Comparison of ENCODE assay signal across 14 cellular contexts in the genomic region with DNA sequence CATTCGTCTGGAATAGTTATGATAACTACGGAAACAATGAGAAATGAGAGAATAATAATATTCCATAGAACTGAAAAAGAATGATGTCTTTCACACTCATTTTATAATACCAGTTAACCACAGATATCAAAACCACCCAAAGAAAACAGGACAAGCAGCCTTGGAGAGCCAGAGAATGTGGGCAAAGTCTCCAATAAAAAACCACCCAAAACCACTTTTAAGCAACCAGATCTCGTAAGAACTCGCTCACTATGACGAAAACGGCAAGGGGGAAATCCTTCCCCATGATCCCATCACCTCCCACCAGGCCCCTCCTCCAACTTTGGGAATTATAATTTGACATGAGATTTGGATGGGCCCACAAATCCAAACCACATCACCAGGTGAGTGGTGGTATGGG.
DNase-seq lines count a peak whose midpoint lies in the region; TF ChIP-seq lines count a peak whose summit lies in the region.
"Had no signal": no experiment of that assay in that cellular context is flagged by ENCODE, and none has a peak within 500 bp of the region (broad histone marks: within the 10 kb centered on the region; RNA-seq: fewer than 3 reads in every experiment).

No MANE protein-coding gene starts in this region.

- no peaks in the 10 kb centered on the region for H3K27me3 ChIP-seq in smooth muscle cell (ENCODE audit: low read depth)
- H3K27me3 ChIP-seq: BLaER1 had no signal

- H4K20me1 ChIP-seq in smooth muscle cell (ENCODE audit: low read depth) = peaks cover 32% of the 10 kb centered on the region
- H4K20me1 ChIP-seq: BLaER1 had no signal

- DNase-seq in LHCN-M2 (ENCODE audit: low read depth) = peak; percentile 64
- DNase-seq in astrocyte of the hippocampus (ENCODE audit: low read depth, low spot score) = peak; percentile 77
- peak; percentile 19 for DNase-seq in myocyte (ENCODE audit: low read depth)
- DNase-seq in smooth muscle cell (lab: John Stamatoyannopoulos, UW; ENCODE audit: unreplicated experiment) = no peak
- DNase-seq in Kasumi-1 (lab: John Stamatoyannopoulos, UW) = no peak
- no peak for DNase-seq in cerebellar nuclear complex (lab: John Stamatoyannopoulos, UW)
- DNase-seq in NCI-H187 (lab: John Stamatoyannopoulos, UW) = no peak
- DNase-seq in 8988T = no peak
- DNase-seq: AML-193; Caco-2; CD8-positive, alpha-beta memory T cell; DMS53; GM23248 had no signal

- no peak overlapping the region for H3K9ac ChIP-seq in smooth muscle cell (ENCODE audit: low read depth)
- H3K9ac ChIP-seq: BLaER1, GM23248 had no signal

- H3K4me3 ChIP-seq in smooth muscle cell = no peak overlapping the region
- H3K4me3 ChIP-seq: BLaER1, GM23248 had no signal

- no peaks in the 10 kb centered on the region for H3K9me3 ChIP-seq in smooth muscle cell (replicated peaks; ENCODE audit: low read depth)

- peak overlapping the region; percentile 58 for H3K27ac ChIP-seq in smooth muscle cell (ENCODE audit: low read depth)
- H3K27ac ChIP-seq: BLaER1, GM23248 had no signal

- peak overlapping the region; percentile 53 for H3K4me2 ChIP-seq in smooth muscle cell
- H3K4me2 ChIP-seq: BLaER1 had no signal

- H3K36me3 ChIP-seq in smooth muscle cell (ENCODE audit: low read depth) = no peaks in the 10 kb centered on the region
- H3K36me3 ChIP-seq: BLaER1 had no signal

- TF ChIP-seq CTCF in smooth muscle cell (IDR thresholded peaks at IDR 0.05; ENCODE audit: borderline replicate concordance, insufficient read depth, poor library complexity, severe bottlenecking) = no peak

- no peaks in the 10 kb centered on the region for H3F3A ChIP-seq in smooth muscle cell (ENCODE audit: low read depth)

- H2AFZ ChIP-seq in smooth muscle cell (ENCODE audit: low read depth) = no peak overlapping the region
- H2AFZ ChIP-seq: GM23248 had no signal

- H3K79me2 ChIP-seq in smooth muscle cell (ENCODE audit: low read depth) = peaks cover 78% of the 10 kb centered on the region

- WGBS in smooth muscle cell (ENCODE audit: low lambda C conversion rate) = 38% methylated on average over 6 of the region's 6 CpGs

- H3K4me1 ChIP-seq in smooth muscle cell (ENCODE audit: low read depth) = no peaks in the 10 kb centered on the region
- H3K4me1 ChIP-seq: BLaER1, Caco-2 had no signal

Comparison
In these comparisons a context has a peak if more than half of its experiments do, and no peak if none do; other contexts are left out.
1. DNase-seq: peak in LHCN-M2 (single experiment), astrocyte of the hippocampus (single experiment) and myocyte (single experiment); none in smooth muscle cell (single experiment), Kasumi-1 (0 of 2), cerebellar nuclear complex (0 of 2), NCI-H187 (0 of 2) and 8988T (single experiment).